Comparison of ENCODE assay signal across 24 cellular contexts in genomic region chr20:63484651-63485403, GRCh38. TPM values are rescaled to one million over a fixed set of nuclear protein-coding genes. Genes with fewer than 3 reads are reported as not detected.
DNase-seq lines count a peak whose midpoint lies in the region; ATAC-seq and TF ChIP-seq lines count a peak whose summit lies in the region.
"Had no signal": no experiment of that assay in that cellular context is flagged by ENCODE, and none has a peak within 500 bp of the region (broad histone marks: within the 10 kb centered on the region; RNA-seq: fewer than 3 reads in every experiment).

No MANE protein-coding gene starts in this region.

- H3K27ac ChIP-seq in right atrium auricular region = peak overlapping the region in 1 of 2 donors; percentile 7
- H3K27ac ChIP-seq: 22Rv1, SK-N-MC had no signal

- peak; percentile 58 for DNase-seq in DMS 273 (lab: John Stamatoyannopoulos, UW; ENCODE audit: unreplicated experiment)
- no peak for DNase-seq in DMS 273 treated with DMSO at 0.1 percent for 48 hours (lab: John Stamatoyannopoulos, UW)
- DNase-seq in left cardiac atrium = no peak
- DNase-seq in right atrium auricular region (ENCODE audit: low spot score) = no peak
- DNase-seq in NCI-H2081 treated with DMSO at 0.1 percent for 48 hours (lab: John Stamatoyannopoulos, UW) = no peak
- no peak for DNase-seq in immature natural killer cell
- DNase-seq: ACHN, EL, GF-D8, H7, HFFc6, Kasumi-1, MG63, NCI-H1436, NCI-H187 treated with DMSO at 0.1 percent for 48 hours, NCI-H446, NCI-H526, PC-3, SHP77 treated with DMSO at 0.1 percent for 48 hours had no signal

- peaks cover 13% of the 10 kb centered on the region for H3K27me3 Mint-ChIP-seq in brain
- peaks cover 2 to 5% (median 2%) of the 10 kb centered on the region in 3 donors for H3K27me3 Mint-ChIP-seq in immature natural killer cell (ENCODE audit: low read depth in 3 of 3)

- H3K36me3 Mint-ChIP-seq in brain (peaks cover 9% of the 10 kb centered on the region), immature natural killer cell (no peaks in the 10 kb centered on the region)
- H3K36me3 Mint-ChIP-seq: CD14-positive monocyte had no signal

- peak; percentile 2 for ATAC-seq in left cardiac atrium
- no peak for ATAC-seq in GM19023 (IDR thresholded peaks at IDR 0.05; ENCODE audit: unreplicated experiment)

- no peaks in the 10 kb centered on the region for H3K9me3 ChIP-seq in right atrium auricular region
- H3K9me3 ChIP-seq: MG63 had no signal

- no peak overlapping the region for H3K4me3 ChIP-seq in right atrium auricular region
- H3K4me3 ChIP-seq: MG63, SK-N-MC had no signal

- TF ChIP-seq CTCF in right atrium auricular region (IDR thresholded peaks at IDR 0.05) (no peak), brain (conservative IDR thresholded peaks at IDR 0.05) (no peak)

- peaks cover 24% of the 10 kb centered on the region for H3K4me1 Mint-ChIP-seq in brain
- H3K4me1 Mint-ChIP-seq in immature natural killer cell = no peaks in the 10 kb centered on the region
- H3K4me1 Mint-ChIP-seq: CD14-positive monocyte had no signal

- H3K9me3 Mint-ChIP-seq in brain = peaks cover 0 to 4% (median 0%) of the 10 kb centered on the region in 5 experiments
- peaks cover 0 to 2% (median 0%) of the 10 kb centered on the region in 6 donors for H3K9me3 Mint-ChIP-seq in immature natural killer cell
- H3K9me3 Mint-ChIP-seq: HFFc6 had no signal

- intact Hi-C loops in left cardiac atrium (cut with DNase I) = loop anchor here in 1 of 2 donors (5.0 kb wide), 1 partner anchor 43 kb away; no protein-coding TSS in a partner anchor

- H3K27me3 ChIP-seq in right atrium auricular region = peaks cover 0 to 3% of the 10 kb centered on the region in 2 donors
- H3K27me3 ChIP-seq: MG63 had no signal

- H3K36me3 ChIP-seq in right atrium auricular region = peaks cover 10% of the 10 kb centered on the region
- H3K36me3 ChIP-seq: MG63 had no signal

- peaks cover 0 to 23% of the 10 kb centered on the region in 2 donors for H3K4me1 ChIP-seq in right atrium auricular region

- H3K4me3 Mint-ChIP-seq in brain (no peak overlapping the region), immature natural killer cell (no peak overlapping the region)
- H3K4me3 Mint-ChIP-seq: CD14-positive monocyte, HFFc6 had no signal

- peak overlapping the region in 3 of 5 experiments; percentile 57 to 92 (median 69) for H3K27ac Mint-ChIP-seq in brain
- H3K27ac Mint-ChIP-seq in immature natural killer cell = no peak overlapping the region
- H3K27ac Mint-ChIP-seq: CD14-positive monocyte, HFFc6 had no signal

RNA-seq across cellular contexts. Expression of gene KCNQ2, which starts 12.4 kb away (rescaled TPM):
- total RNA-seq in left cardiac atrium (1 to 10 TPM in 1 of 2 donors, under 1 TPM in 1; 0.91 to 2.0 TPM), right atrium auricular region (not detected)
- polyA plus RNA-seq in brain (ENCODE audit: insufficient read depth, low read depth, low replicate concordance) (100 TPM), immature natural killer cell (under 1 TPM in 1 of 3 donors, not detected in 2; 0.73 TPM)
- total RNA-seq: HFFc6, PC-3 had no signal
- polyA plus RNA-seq: CD14-positive monocyte had no signal

RNA-seq across cellular contexts. Expression of gene EEF1A2, which starts 14.1 kb away (rescaled TPM):
- total RNA-seq in left cardiac atrium (100 to 1,000 TPM; 656 to 679 TPM), right atrium auricular region (100 to 1,000 TPM; 797 to 886 TPM)
- polyA plus RNA-seq in brain (ENCODE audit: insufficient read depth, low read depth, low replicate concordance) (1,308 TPM), immature natural killer cell (not detected)
- polyA plus RNA-seq: CD14-positive monocyte had no signal

RNA-seq across cellular contexts. Expression of gene PPDPF, which starts 35.7 kb away (rescaled TPM):
- total RNA-seq in left cardiac atrium (100 to 1,000 TPM; 215 to 241 TPM), right atrium auricular region (100 to 1,000 TPM; 138 to 185 TPM)
- polyA plus RNA-seq in brain (ENCODE audit: insufficient read depth, low read depth, low replicate concordance) (1,213 TPM), immature natural killer cell (10 to 100 TPM; 14.9 to 84.3 (median 41.9) TPM)

RNA-seq across cellular contexts. Expression of gene PTK6, which starts 52.3 kb away (rescaled TPM):
- under 1 TPM in 1 of 2 donors, not detected in 1; 0.29 TPM for total RNA-seq in left cardiac atrium
- total RNA-seq in right atrium auricular region = not detected
- 0.93 TPM for polyA plus RNA-seq in brain (ENCODE audit: insufficient read depth, low read depth, low replicate concordance)
- polyA plus RNA-seq in immature natural killer cell = under 1 TPM in 1 of 3 donors, not detected in 2; 0.37 TPM

Comparison
In these comparisons a context has a peak if more than half of its experiments do, and no peak if none do; other contexts are left out.
1. H3K27ac Mint-ChIP-seq: peak in brain (3 of 5); none in immature natural killer cell (0 of 6).